1 cellular context compared by ENCODE assay signal in the genomic region with DNA sequence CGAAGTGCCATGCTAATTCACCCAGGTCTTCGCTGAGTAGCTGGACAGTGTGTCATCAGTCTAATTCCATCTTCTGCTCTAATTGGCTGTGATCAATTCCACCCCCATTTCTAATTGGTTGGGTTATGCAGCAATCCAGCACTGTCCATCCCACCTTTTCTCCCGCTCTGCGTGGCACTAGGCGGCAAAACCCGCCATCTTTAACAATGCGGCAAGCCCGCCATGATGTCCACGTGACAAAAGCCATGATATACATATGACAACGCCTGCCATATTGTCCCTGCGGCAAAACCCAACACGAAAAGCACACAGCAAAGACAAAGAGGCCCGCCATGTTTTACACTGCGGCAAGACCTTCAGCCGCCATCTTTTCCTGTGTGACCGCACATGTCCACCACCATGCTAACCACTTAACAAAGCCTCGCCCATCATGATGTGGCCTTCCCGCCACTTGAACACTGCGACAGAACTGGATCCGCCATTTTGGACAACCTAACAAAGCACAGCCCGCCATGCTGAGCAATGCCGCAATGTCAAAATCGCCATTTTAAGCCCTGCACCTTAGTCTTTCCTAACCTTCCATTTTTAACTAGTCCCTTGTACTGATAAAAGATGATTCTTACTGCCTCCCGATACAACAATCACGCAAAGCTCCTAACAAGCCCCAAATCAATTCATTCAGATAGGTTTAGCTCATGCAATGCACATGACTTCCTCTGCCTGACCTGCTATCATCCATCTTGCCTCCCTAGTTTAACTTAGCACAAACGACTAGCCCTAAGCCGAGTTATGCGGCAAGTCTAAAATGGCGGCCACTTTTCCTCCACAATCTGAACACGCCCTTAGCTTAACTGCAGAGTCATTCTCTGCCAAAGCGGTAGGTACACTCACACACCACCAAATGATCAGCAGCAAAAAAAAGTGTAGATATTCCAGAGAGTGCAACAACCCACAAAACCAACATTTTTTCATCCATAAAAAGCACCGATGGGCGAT.
TF ChIP-seq lines count a peak whose summit lies in the region.

No MANE protein-coding gene starts in this region.

TF ChIP-seq in HEK293, 187 proteins besides CTCF, POLR2A, EP300 and RAD21 (continued from another document and continues in another):
- TF ChIP-seq, protein P1, sequence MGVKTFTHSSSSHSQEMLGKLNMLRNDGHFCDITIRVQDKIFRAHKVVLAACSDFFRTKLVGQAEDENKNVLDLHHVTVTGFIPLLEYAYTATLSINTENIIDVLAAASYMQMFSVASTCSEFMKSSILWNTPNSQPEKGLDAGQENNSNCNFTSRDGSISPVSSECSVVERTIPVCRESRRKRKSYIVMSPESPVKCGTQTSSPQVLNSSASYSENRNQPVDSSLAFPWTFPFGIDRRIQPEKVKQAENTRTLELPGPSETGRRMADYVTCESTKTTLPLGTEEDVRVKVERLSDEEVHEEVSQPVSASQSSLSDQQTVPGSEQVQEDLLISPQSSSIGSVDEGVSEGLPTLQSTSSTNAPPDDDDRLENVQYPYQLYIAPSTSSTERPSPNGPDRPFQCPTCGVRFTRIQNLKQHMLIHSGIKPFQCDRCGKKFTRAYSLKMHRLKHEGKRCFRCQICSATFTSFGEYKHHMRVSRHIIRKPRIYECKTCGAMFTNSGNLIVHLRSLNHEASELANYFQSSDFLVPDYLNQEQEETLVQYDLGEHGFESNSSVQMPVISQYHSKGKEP (tag by site-specific recombination; IDR thresholded peaks at IDR 0.05): no peak
- TF ChIP-seq, protein P2, sequence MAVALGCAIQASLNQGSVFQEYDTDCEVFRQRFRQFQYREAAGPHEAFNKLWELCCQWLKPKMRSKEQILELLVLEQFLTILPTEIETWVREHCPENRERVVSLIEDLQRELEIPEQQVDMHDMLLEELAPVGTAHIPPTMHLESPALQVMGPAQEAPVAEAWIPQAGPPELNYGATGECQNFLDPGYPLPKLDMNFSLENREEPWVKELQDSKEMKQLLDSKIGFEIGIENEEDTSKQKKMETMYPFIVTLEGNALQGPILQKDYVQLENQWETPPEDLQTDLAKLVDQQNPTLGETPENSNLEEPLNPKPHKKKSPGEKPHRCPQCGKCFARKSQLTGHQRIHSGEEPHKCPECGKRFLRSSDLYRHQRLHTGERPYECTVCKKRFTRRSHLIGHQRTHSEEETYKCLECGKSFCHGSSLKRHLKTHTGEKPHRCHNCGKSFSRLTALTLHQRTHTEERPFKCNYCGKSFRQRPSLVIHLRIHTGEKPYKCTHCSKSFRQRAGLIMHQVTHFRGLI (tag by site-specific recombination; IDR thresholded peaks at IDR 0.05): 0 out of 2 replicates have a peak, but pooled peaks have one; percentile 6
- peak; percentile 79 for TF ChIP-seq ZEB2 (tag by site-specific recombination; IDR thresholded peaks at IDR 0.05)
- TF ChIP-seq, protein P3, sequence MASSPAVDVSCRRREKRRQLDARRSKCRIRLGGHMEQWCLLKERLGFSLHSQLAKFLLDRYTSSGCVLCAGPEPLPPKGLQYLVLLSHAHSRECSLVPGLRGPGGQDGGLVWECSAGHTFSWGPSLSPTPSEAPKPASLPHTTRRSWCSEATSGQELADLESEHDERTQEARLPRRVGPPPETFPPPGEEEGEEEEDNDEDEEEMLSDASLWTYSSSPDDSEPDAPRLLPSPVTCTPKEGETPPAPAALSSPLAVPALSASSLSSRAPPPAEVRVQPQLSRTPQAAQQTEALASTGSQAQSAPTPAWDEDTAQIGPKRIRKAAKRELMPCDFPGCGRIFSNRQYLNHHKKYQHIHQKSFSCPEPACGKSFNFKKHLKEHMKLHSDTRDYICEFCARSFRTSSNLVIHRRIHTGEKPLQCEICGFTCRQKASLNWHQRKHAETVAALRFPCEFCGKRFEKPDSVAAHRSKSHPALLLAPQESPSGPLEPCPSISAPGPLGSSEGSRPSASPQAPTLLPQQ (tag by site-specific recombination; IDR thresholded peaks at IDR 0.05): peak; percentile 85
- no peak for TF ChIP-seq ZNF768 (tag by site-specific recombination; IDR thresholded peaks at IDR 0.05)
- no peak for TF ChIP-seq SALL2 (tag by site-specific recombination; IDR thresholded peaks at IDR 0.05; ENCODE audit: borderline replicate concordance)
- no peak for TF ChIP-seq ZNF214 (tag by site-specific recombination; IDR thresholded peaks at IDR 0.05; ENCODE audit: borderline replicate concordance)
- TF ChIP-seq, protein P4, sequence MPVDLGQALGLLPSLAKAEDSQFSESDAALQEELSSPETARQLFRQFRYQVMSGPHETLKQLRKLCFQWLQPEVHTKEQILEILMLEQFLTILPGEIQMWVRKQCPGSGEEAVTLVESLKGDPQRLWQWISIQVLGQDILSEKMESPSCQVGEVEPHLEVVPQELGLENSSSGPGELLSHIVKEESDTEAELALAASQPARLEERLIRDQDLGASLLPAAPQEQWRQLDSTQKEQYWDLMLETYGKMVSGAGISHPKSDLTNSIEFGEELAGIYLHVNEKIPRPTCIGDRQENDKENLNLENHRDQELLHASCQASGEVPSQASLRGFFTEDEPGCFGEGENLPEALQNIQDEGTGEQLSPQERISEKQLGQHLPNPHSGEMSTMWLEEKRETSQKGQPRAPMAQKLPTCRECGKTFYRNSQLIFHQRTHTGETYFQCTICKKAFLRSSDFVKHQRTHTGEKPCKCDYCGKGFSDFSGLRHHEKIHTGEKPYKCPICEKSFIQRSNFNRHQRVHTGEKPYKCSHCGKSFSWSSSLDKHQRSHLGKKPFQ (tag by site-specific recombination; IDR thresholded peaks at IDR 0.05): peak; percentile 47
- no peak for TF ChIP-seq ZNF416 (tag by site-specific recombination; IDR thresholded peaks at IDR 0.05)
- 0 out of 2 replicates have a peak, but pooled peaks have one; percentile 16 for TF ChIP-seq ZBTB20 (tag by site-specific recombination; IDR thresholded peaks at IDR 0.05)
- TF ChIP-seq, protein P5, sequence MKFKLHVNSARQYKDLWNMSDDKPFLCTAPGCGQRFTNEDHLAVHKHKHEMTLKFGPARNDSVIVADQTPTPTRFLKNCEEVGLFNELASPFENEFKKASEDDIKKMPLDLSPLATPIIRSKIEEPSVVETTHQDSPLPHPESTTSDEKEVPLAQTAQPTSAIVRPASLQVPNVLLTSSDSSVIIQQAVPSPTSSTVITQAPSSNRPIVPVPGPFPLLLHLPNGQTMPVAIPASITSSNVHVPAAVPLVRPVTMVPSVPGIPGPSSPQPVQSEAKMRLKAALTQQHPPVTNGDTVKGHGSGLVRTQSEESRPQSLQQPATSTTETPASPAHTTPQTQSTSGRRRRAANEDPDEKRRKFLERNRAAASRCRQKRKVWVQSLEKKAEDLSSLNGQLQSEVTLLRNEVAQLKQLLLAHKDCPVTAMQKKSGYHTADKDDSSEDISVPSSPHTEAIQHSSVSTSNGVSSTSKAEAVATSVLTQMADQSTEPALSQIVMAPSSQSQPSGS (tag by site-specific recombination; IDR thresholded peaks at IDR 0.05; ENCODE audit: low read depth): peak; percentile 77
- no peak for TF ChIP-seq ZNF596 (tag by site-specific recombination; IDR thresholded peaks at IDR 0.05)
- TF ChIP-seq GLI4 (tag by site-specific recombination; IDR thresholded peaks at IDR 0.05): peak; percentile 77
- peak; percentile 87 for TF ChIP-seq SP2 (tag by site-specific recombination; IDR thresholded peaks at IDR 0.05)
- no peak for TF ChIP-seq MEIS1 (CRISPR knock-in tag; IDR thresholded peaks at IDR 0.05; ENCODE audit: borderline replicate concordance)
- no peak for TF ChIP-seq ZNF133 (tag by site-specific recombination; IDR thresholded peaks at IDR 0.05)
- TF ChIP-seq, protein P6, sequence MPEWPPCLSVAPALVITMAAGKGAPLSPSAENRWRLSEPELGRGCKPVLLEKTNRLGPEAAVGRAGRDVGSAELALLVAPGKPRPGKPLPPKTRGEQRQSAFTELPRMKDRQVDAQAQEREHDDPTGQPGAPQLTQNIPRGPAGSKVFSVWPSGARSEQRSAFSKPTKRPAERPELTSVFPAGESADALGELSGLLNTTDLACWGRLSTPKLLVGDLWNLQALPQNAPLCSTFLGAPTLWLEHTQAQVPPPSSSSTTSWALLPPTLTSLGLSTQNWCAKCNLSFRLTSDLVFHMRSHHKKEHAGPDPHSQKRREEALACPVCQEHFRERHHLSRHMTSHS (tag by site-specific recombination; IDR thresholded peaks at IDR 0.05): peak; percentile 48; the same call in 1 of the 2 replicates
- peak; percentile 60 for TF ChIP-seq GFI1B (tag by site-specific recombination; IDR thresholded peaks at IDR 0.05)
- TF ChIP-seq HOXD13 (CRISPR knock-in tag; IDR thresholded peaks at IDR 0.05; ENCODE audit: borderline replicate concordance): peak; percentile 85; the same call in 1 of the 2 replicates
- TF ChIP-seq ZNF555 (tag by site-specific recombination; conservative IDR thresholded peaks at IDR 0.05): no peak
- TF ChIP-seq, protein P7, sequence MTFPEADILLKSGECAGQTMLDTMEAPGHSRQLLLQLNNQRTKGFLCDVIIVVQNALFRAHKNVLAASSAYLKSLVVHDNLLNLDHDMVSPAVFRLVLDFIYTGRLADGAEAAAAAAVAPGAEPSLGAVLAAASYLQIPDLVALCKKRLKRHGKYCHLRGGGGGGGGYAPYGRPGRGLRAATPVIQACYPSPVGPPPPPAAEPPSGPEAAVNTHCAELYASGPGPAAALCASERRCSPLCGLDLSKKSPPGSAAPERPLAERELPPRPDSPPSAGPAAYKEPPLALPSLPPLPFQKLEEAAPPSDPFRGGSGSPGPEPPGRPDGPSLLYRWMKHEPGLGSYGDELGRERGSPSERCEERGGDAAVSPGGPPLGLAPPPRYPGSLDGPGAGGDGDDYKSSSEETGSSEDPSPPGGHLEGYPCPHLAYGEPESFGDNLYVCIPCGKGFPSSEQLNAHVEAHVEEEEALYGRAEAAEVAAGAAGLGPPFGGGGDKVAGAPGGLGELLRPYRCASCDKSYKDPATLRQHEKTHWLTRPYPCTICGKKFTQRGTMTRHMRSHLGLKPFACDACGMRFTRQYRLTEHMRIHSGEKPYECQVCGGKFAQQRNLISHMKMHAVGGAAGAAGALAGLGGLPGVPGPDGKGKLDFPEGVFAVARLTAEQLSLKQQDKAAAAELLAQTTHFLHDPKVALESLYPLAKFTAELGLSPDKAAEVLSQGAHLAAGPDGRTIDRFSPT (tag by site-specific recombination; IDR thresholded peaks at IDR 0.05): peak; percentile 98
- TF ChIP-seq ZNF354C (tag by site-specific recombination; IDR thresholded peaks at IDR 0.05; ENCODE audit: borderline replicate concordance, low read depth): no peak
- TF ChIP-seq GLI2 (tag by site-specific recombination; IDR thresholded peaks at IDR 0.05; ENCODE audit: borderline replicate concordance, low read depth): peak; percentile 9; the same call in 1 of the 2 replicates
- TF ChIP-seq ZNF660 (tag by site-specific recombination; IDR thresholded peaks at IDR 0.05): peak; percentile 92; the same call in 1 of the 2 replicates
- TF ChIP-seq ZXDB (tag by site-specific recombination; IDR thresholded peaks at IDR 0.05): peak; percentile 96
- TF ChIP-seq ZBTB8A (tag by site-specific recombination; IDR thresholded peaks at IDR 0.05): no peak; the same call in 1 of the 2 replicates
- peak; percentile 79 for TF ChIP-seq ZNF394 (tag by site-specific recombination; IDR thresholded peaks at IDR 0.05; ENCODE audit: borderline replicate concordance)
- no peak for TF ChIP-seq ZNF157 (tag by site-specific recombination; IDR thresholded peaks at IDR 0.05)
- TF ChIP-seq, protein P8, sequence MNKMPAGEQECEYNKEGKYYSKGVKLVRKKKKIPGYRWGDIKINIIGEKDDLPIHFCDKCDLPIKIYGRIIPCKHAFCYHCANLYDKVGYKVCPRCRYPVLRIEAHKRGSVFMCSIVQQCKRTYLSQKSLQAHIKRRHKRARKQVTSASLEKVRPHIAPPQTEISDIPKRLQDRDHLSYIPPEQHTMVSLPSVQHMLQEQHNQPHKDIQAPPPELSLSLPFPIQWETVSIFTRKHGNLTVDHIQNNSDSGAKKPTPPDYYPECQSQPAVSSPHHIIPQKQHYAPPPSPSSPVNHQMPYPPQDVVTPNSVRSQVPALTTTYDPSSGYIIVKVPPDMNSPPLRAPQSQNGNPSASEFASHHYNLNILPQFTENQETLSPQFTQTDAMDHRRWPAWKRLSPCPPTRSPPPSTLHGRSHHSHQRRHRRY (tag by site-specific recombination; IDR thresholded peaks at IDR 0.05): 0 out of 2 replicates have a peak, but pooled peaks have one; percentile 4
- TF ChIP-seq ZBTB48 (tag by site-specific recombination; IDR thresholded peaks at IDR 0.05): peak; percentile 83
- peak; percentile 73 for TF ChIP-seq ZFP69B (tag by site-specific recombination; IDR thresholded peaks at IDR 0.05)
- no peak for TF ChIP-seq ZNF266 (tag by site-specific recombination; IDR thresholded peaks at IDR 0.05; ENCODE audit: low read depth)
- TF ChIP-seq ZBTB17 (tag by site-specific recombination; IDR thresholded peaks at IDR 0.05): peak; percentile 83
- no peak for TF ChIP-seq ZNF48 (tag by site-specific recombination; IDR thresholded peaks at IDR 0.05)
- no peak for TF ChIP-seq ZNF114 (tag by site-specific recombination; IDR thresholded peaks at IDR 0.05)
- TF ChIP-seq ZNF776 (tag by site-specific recombination; IDR thresholded peaks at IDR 0.05; ENCODE audit: borderline replicate concordance): no peak
- TF ChIP-seq ZNF146 (tag by site-specific recombination; IDR thresholded peaks at IDR 0.05): peak; percentile 93
- TF ChIP-seq, protein P9, sequence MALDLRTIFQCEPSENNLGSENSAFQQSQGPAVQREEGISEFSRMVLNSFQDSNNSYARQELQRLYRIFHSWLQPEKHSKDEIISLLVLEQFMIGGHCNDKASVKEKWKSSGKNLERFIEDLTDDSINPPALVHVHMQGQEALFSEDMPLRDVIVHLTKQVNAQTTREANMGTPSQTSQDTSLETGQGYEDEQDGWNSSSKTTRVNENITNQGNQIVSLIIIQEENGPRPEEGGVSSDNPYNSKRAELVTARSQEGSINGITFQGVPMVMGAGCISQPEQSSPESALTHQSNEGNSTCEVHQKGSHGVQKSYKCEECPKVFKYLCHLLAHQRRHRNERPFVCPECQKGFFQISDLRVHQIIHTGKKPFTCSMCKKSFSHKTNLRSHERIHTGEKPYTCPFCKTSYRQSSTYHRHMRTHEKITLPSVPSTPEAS (tag by site-specific recombination; IDR thresholded peaks at IDR 0.05): no peak; the same call in 1 of the 2 replicates
- TF ChIP-seq ZNF792 (tag by site-specific recombination; IDR thresholded peaks at IDR 0.05): no peak
- TF ChIP-seq ZNF324 (tag by site-specific recombination; IDR thresholded peaks at IDR 0.05): peak; percentile 89
- TF ChIP-seq, protein P10, sequence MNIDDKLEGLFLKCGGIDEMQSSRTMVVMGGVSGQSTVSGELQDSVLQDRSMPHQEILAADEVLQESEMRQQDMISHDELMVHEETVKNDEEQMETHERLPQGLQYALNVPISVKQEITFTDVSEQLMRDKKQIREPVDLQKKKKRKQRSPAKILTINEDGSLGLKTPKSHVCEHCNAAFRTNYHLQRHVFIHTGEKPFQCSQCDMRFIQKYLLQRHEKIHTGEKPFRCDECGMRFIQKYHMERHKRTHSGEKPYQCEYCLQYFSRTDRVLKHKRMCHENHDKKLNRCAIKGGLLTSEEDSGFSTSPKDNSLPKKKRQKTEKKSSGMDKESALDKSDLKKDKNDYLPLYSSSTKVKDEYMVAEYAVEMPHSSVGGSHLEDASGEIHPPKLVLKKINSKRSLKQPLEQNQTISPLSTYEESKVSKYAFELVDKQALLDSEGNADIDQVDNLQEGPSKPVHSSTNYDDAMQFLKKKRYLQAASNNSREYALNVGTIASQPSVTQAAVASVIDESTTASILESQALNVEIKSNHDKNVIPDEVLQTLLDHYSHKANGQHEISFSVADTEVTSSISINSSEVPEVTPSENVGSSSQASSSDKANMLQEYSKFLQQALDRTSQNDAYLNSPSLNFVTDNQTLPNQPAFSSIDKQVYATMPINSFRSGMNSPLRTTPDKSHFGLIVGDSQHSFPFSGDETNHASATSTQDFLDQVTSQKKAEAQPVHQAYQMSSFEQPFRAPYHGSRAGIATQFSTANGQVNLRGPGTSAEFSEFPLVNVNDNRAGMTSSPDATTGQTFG (tag by site-specific recombination; IDR thresholded peaks at IDR 0.05; ENCODE audit: borderline replicate concordance): no peak
- no peak for TF ChIP-seq ZNF626 (tag by site-specific recombination; IDR thresholded peaks at IDR 0.05)
